In genomic region chr11:2377511-2378443, GRCh38 we compare ENCODE assay signal across 8 cellular contexts. TPM values are rescaled to one million over a fixed set of nuclear protein-coding genes. Genes with fewer than 3 reads are reported as not detected.
DNase-seq lines count a peak whose midpoint lies in the region; ATAC-seq and TF ChIP-seq lines count a peak whose summit lies in the region.

No MANE protein-coding gene starts in this region.

- H3K36me3 Mint-ChIP-seq in memory B cell: no peaks in the 10 kb centered on the region
- no peaks in the 10 kb centered on the region for H3K36me3 Mint-ChIP-seq in stimulated activated memory B cell treated with anti-CD40 and anti-IgM and Interleukin-4, amounts not matched to agents 10 μg/mL and 1 μg/mL and 100 μg/mL, for 72 hours

- TF ChIP-seq POLR2A in GM18505 (IDR thresholded peaks at IDR 0.05; ENCODE audit: borderline replicate concordance, extremely low read depth, insufficient read depth, insufficient read length): no peak

- H3K27me3 Mint-ChIP-seq in memory B cell: no peaks in the 10 kb centered on the region
- H3K27me3 Mint-ChIP-seq in stimulated activated memory B cell treated with anti-CD40 and anti-IgM and Interleukin-4, amounts not matched to agents 10 μg/mL and 1 μg/mL and 100 μg/mL, for 72 hours: no peaks in the 10 kb centered on the region

- peak overlapping the region; percentile 92 for H3K27ac ChIP-seq in 22Rv1

- peak overlapping the region; percentile 86 for H3K4me3 Mint-ChIP-seq in memory B cell
- H3K4me3 Mint-ChIP-seq in stimulated activated memory B cell treated with anti-CD40 and anti-IgM and Interleukin-4, amounts not matched to agents 10 μg/mL and 1 μg/mL and 100 μg/mL, for 72 hours: peak overlapping the region; percentile 88

- ATAC-seq in GM18505 (IDR thresholded peaks at IDR 0.05; ENCODE audit: unreplicated experiment) (peak; percentile 29), memory B cell (ENCODE audit: low read depth) (peak; percentile 46)
- peak; percentile 50 for ATAC-seq in stimulated activated memory B cell treated with anti-CD40 and anti-IgM and Interleukin-4, amounts not matched to agents 10 μg/mL and 1 μg/mL and 100 μg/mL, for 72 hours

- peak overlapping the region; percentile 86 for H3K27ac Mint-ChIP-seq in memory B cell
- peak overlapping the region; percentile 91 for H3K27ac Mint-ChIP-seq in stimulated activated memory B cell treated with anti-CD40 and anti-IgM and Interleukin-4, amounts not matched to agents 10 μg/mL and 1 μg/mL and 100 μg/mL, for 72 hours

- H3K4me1 Mint-ChIP-seq in memory B cell: peaks cover 32% of the 10 kb centered on the region
- peaks cover 55% of the 10 kb centered on the region for H3K4me1 Mint-ChIP-seq in stimulated activated memory B cell treated with anti-CD40 and anti-IgM and Interleukin-4, amounts not matched to agents 10 μg/mL and 1 μg/mL and 100 μg/mL, for 72 hours

- peak overlapping the region; percentile 78 for H3K4me3 ChIP-seq in Jurkat, Clone E6-1 (ENCODE audit: low read length)

- H3K9me3 Mint-ChIP-seq in memory B cell: no peaks in the 10 kb centered on the region
- no peaks in the 10 kb centered on the region for H3K9me3 Mint-ChIP-seq in stimulated activated memory B cell treated with anti-CD40 and anti-IgM and Interleukin-4, amounts not matched to agents 10 μg/mL and 1 μg/mL and 100 μg/mL, for 72 hours

- TF ChIP-seq CTCF in 22Rv1 (IDR thresholded peaks at IDR 0.05): no peak

- no peak for DNase-seq in Jurkat, Clone E6-1 (ENCODE audit: low read depth, low spot score)
- DNase-seq in activated CD4-positive, alpha-beta T cell treated with anti-CD3 and anti-CD28 coated beads, Interleukin-2, amount 50 U/mL, for 4 hours: peak; percentile 60 to 63
- peak; percentile 71 for DNase-seq in ecto neural progenitor cell (ENCODE audit: low spot score)
- peak in 1 of 2 donors; percentile 45 for DNase-seq in memory B cell (ENCODE audit: low spot score in 2 of 2)
- no peak for DNase-seq in NCI-H510A treated with DMSO at 0.1 percent for 48 hours (lab: John Stamatoyannopoulos, UW)

RNA-seq across cellular contexts. Expression of gene CD81, which starts 0.7 kb away (rescaled TPM):
- 271 TPM for polyA plus RNA-seq in Jurkat, Clone E6-1 (2012; ENCODE audit: insufficient read depth, insufficient read length)

RNA-seq across cellular contexts. Expression of gene TSSC4, which starts 22.8 kb away (rescaled TPM):
- 50.0 TPM for polyA plus RNA-seq in Jurkat, Clone E6-1 (2012; ENCODE audit: insufficient read depth, insufficient read length)

Comparison
In these comparisons a context has a peak if more than half of its experiments do, and no peak if none do; other contexts are left out.
1. DNase-seq: peak in activated CD4-positive, alpha-beta T cell treated with anti-CD3 and anti-CD28 coated beads, Interleukin-2, amount 50 U/mL, for 4 hours (2 of 2) and ecto neural progenitor cell (single experiment); none in Jurkat, Clone E6-1 (single experiment) and NCI-H510A treated with DMSO at 0.1 percent for 48 hours (single experiment).
2. Peak in every context shown above with its lines, with median percentiles within 50 percentile points of each other: ATAC-seq.